Comparison of ENCODE assay signal across 15 cellular contexts in genomic region chr21:35019631-35020032, GRCh38. TPM values are rescaled to one million over a fixed set of nuclear protein-coding genes. Genes with fewer than 3 reads are reported as not detected.
DNase-seq lines count a peak whose midpoint lies in the region; FAIRE-seq and TF ChIP-seq lines count a peak whose summit lies in the region.
"Had no signal": no experiment of that assay in that cellular context is flagged by ENCODE, and none has a peak within 500 bp of the region (broad histone marks: within the 10 kb centered on the region; RNA-seq: fewer than 3 reads in every experiment).

No MANE protein-coding gene starts in this region.

- H3K36me3 ChIP-seq in Caco-2 (ENCODE audit: control insufficient read depth, insufficient read depth, low read length) (no peaks in the 10 kb centered on the region), kidney (ENCODE audit: control insufficient read depth in 1 of 2, insufficient read depth in 2 of 2, low read length in 2 of 2) (no peaks in the 10 kb centered on the region), esophagus muscularis mucosa (no peaks in the 10 kb centered on the region)
- H3K36me3 ChIP-seq: prostate gland had no signal

- POLR2A ChIA-PET in Caco-2 (lab: Charles Lee) = interaction anchor here (0.6 kb wide), 3 partner anchors 53 to 185 kb away, joined by 4 to 8 read pairs (median 5); no protein-coding TSS in a partner anchor

- H3K9me3 Mint-ChIP-seq in Caco-2 (ENCODE audit: unreplicated experiment) (no peaks in the 10 kb centered on the region), progenitor cell of endocrine pancreas (ENCODE audit: low read depth) (no peaks in the 10 kb centered on the region)
- H3K9me3 Mint-ChIP-seq: type B pancreatic cell had no signal

- intact Hi-C loops in Caco-2 (cut with micrococcal nuclease; ENCODE audit: unreplicated experiment) (loop anchor here (1.0 to 2.0 kb wide), 2 partner anchors 8 to 111 kb away; no protein-coding TSS in a partner anchor), kidney (cut with DNase I) (no loop called here), esophagus muscularis mucosa (cut with DNase I) (no loop called here)

- FAIRE-seq in kidney (lab: Jason Lieb, UNC) = peak; percentile 95

- H3K9ac ChIP-seq in kidney (ENCODE audit: low read length in 2 of 2) = no peak overlapping the region
- H3K9ac ChIP-seq: GM23248, KMS-11 had no signal

- TF ChIP-seq CTCF in Caco-2 (IDR thresholded peaks at IDR 0.05; ENCODE audit: insufficient read depth in 1 of 2, low read depth in 1 of 2, low read length in 1 of 2, severe bottlenecking in 1 of 2, unreplicated experiment in 1 of 2) (no peak), kidney (IDR thresholded peaks at IDR 0.05; ENCODE audit: borderline replicate concordance, extremely low read depth, insufficient read depth) (no peak), progenitor cell of endocrine pancreas (IDR thresholded peaks at IDR 0.05; ENCODE audit: unreplicated experiment) (no peak), esophagus muscularis mucosa (IDR thresholded peaks at IDR 0.05) (no peak)

- DNase-seq in Caco-2 = peak; percentile 80 to 88
- peak; percentile 82 for DNase-seq in NCI-H526 treated with DMSO at 0.1 percent for 48 hours (lab: John Stamatoyannopoulos, UW)
- DNase-seq in kidney = no peak
- DNase-seq in progenitor cell of endocrine pancreas (ENCODE audit: low spot score, unreplicated experiment) = peak; percentile 30
- no peak for DNase-seq in OCI-M2 (lab: John Stamatoyannopoulos, UW; ENCODE audit: unreplicated experiment)
- DNase-seq in esophagus muscularis mucosa (ENCODE audit: extremely low spot score) = no peak
- DNase-seq in NCI-H82 (lab: John Stamatoyannopoulos, UW) = no peak
- DNase-seq in T-helper 1 cell = no peak
- DNase-seq: dorsolateral prefrontal cortex, GM23248, midbrain, NCI-H146 had no signal

- H3K4me3 ChIP-seq in Caco-2 (ENCODE audit: low read depth, low read length) (no peak overlapping the region), kidney (ENCODE audit: low read length in 2 of 2) (no peak overlapping the region), esophagus muscularis mucosa (no peak overlapping the region)
- H3K4me3 ChIP-seq: dorsolateral prefrontal cortex, GM23248, prostate gland had no signal

- H3K4me3 Mint-ChIP-seq in Caco-2 (ENCODE audit: unreplicated experiment) = peak overlapping the region; percentile 48
- peak overlapping the region; percentile 10 for H3K4me3 Mint-ChIP-seq in progenitor cell of endocrine pancreas (ENCODE audit: low read depth)
- H3K4me3 Mint-ChIP-seq: type B pancreatic cell had no signal

- H3K4me1 Mint-ChIP-seq in Caco-2 (ENCODE audit: low read depth, unreplicated experiment) (peaks cover 28% of the 10 kb centered on the region), progenitor cell of endocrine pancreas (ENCODE audit: low read depth) (peaks cover 29% of the 10 kb centered on the region)

- TF ChIP-seq EP300 in esophagus muscularis mucosa (IDR thresholded peaks at IDR 0.05) = no peak

- CTCF ChIA-PET in Caco-2 (lab: Charles Lee) = interaction anchor here (0.6 to 0.9 kb wide), 3 partner anchors 130 to 381 kb away, joined by 3 to 6 read pairs (median 4); no protein-coding TSS in a partner anchor

- TF ChIP-seq POLR2A in esophagus muscularis mucosa (IDR thresholded peaks at IDR 0.05; ENCODE audit: low read depth) = no peak

- H3K36me3 Mint-ChIP-seq in Caco-2 (ENCODE audit: insufficient read depth, unreplicated experiment) (no peaks in the 10 kb centered on the region), progenitor cell of endocrine pancreas (ENCODE audit: insufficient read depth) (no peaks in the 10 kb centered on the region)
- H3K36me3 Mint-ChIP-seq: type B pancreatic cell had no signal

- H3K27ac ChIP-seq in kidney (ENCODE audit: low read depth in 2 of 2, low read length in 2 of 2) (no peak overlapping the region), esophagus muscularis mucosa (replicated peaks in 1 of 4) (no peak overlapping the region)
- H3K27ac ChIP-seq: dorsolateral prefrontal cortex, GM23248, KMS-11, prostate gland had no signal

- peaks cover 51% of the 10 kb centered on the region for H3K4me1 ChIP-seq in Caco-2
- peaks cover 7 to 10% of the 10 kb centered on the region in 2 donors for H3K4me1 ChIP-seq in kidney (ENCODE audit: control insufficient read depth in 1 of 2, insufficient read depth in 1 of 2, low read depth in 1 of 2, low read length in 2 of 2)
- no peaks in the 10 kb centered on the region for H3K4me1 ChIP-seq in esophagus muscularis mucosa
- H3K4me1 ChIP-seq: prostate gland had no signal

- H3K9me3 ChIP-seq in Caco-2 = no peaks in the 10 kb centered on the region
- H3K9me3 ChIP-seq in kidney (ENCODE audit: control insufficient read depth in 1 of 2, low read length in 2 of 2) = no peaks in the 10 kb centered on the region
- H3K9me3 ChIP-seq in esophagus muscularis mucosa = peaks cover 0 to 6% (median 0%) of the 10 kb centered on the region in 4 donors
- H3K9me3 ChIP-seq: prostate gland had no signal

- BruUV-seq in Caco-2 (replicated peaks; lab: Mats Ljungman, UMichigan) = no TSS peak

- H3K27me3 ChIP-seq in Caco-2 (replicated peaks; ENCODE audit: control insufficient read depth, insufficient read depth, low read length) (no peaks in the 10 kb centered on the region), esophagus muscularis mucosa (peaks cover 0 to 6% (median 0%) of the 10 kb centered on the region in 4 donors)

- H3K27ac Mint-ChIP-seq in Caco-2 (ENCODE audit: unreplicated experiment) = peak overlapping the region; percentile 70
- peak overlapping the region; percentile 64 for H3K27ac Mint-ChIP-seq in progenitor cell of endocrine pancreas
- H3K27ac Mint-ChIP-seq: type B pancreatic cell had no signal

- WGBS in esophagus muscularis mucosa = 77% methylated on average over 9 of the region's 9 CpGs

- H3K27me3 Mint-ChIP-seq in Caco-2 (ENCODE audit: insufficient read depth, unreplicated experiment) = no peaks in the 10 kb centered on the region
- peaks cover 6% of the 10 kb centered on the region for H3K27me3 Mint-ChIP-seq in progenitor cell of endocrine pancreas

RNA-seq across cellular contexts. Expression of gene RUNX1, which starts 29.5 kb away (rescaled TPM):
- total RNA-seq in Caco-2 (2022) (11.7 and 12.1 TPM in 2 replicates), kidney (58.0 TPM), progenitor cell of endocrine pancreas (7.1 and 7.3 TPM in 2 replicates), esophagus muscularis mucosa (10 to 100 TPM in 1 of 4 donors, 1 to 10 TPM in 3; 3.7 to 10.9 (median 5.6) TPM)
- 1.3 TPM for polyA plus RNA-seq in kidney (ENCODE audit: insufficient read depth, low read depth, low replicate concordance)

Comparison
In these comparisons a context has a peak if more than half of its experiments do, and no peak if none do; other contexts are left out.
1. DNase-seq: peak in Caco-2 (2 of 2), NCI-H526 treated with DMSO at 0.1 percent for 48 hours (single experiment) and progenitor cell of endocrine pancreas (single experiment); none in kidney (single experiment), OCI-M2 (single experiment), esophagus muscularis mucosa (single experiment), NCI-H82 (single experiment) and T-helper 1 cell (0 of 5).